ENCODE assay signal across 1 cellular context in genomic region chr11:72037554-72038311, GRCh38.
TF ChIP-seq lines count a peak whose summit lies in the region.

No MANE protein-coding gene starts in this region.

TF ChIP-seq in H1, 55 proteins besides CTCF, POLR2A, EP300 and RAD21:
- TF ChIP-seq SP2 (IDR thresholded peaks at IDR 0.05; ENCODE audit: low read length): no peak
- TF ChIP-seq SIN3A (conservative IDR thresholded peaks at IDR 0.05 in 1 of 2, IDR thresholded peaks at IDR 0.05 in 1 of 2; ENCODE audit: low read depth in 1 of 2, low read length in 2 of 2): no peak
